Comparison of ENCODE assay signal across 24 cellular contexts in genomic region chrX:49116076-49116475, GRCh38. TPM values are rescaled to one million over a fixed set of nuclear protein-coding genes. Genes with fewer than 3 reads are reported as not detected.
DNase-seq lines count a peak whose midpoint lies in the region; ATAC-seq and TF ChIP-seq lines count a peak whose summit lies in the region.
"Had no signal": no experiment of that assay in that cellular context is flagged by ENCODE, and none has a peak within 500 bp of the region (broad histone marks: within the 10 kb centered on the region; RNA-seq: fewer than 3 reads in every experiment).

No MANE protein-coding gene starts in this region.

- no peak for ATAC-seq in CD4-positive, CD25-positive, alpha-beta regulatory T cell (ENCODE audit: low read depth in 2 of 2)
- ATAC-seq in activated T-helper 17 cell treated with anti-CD3 and anti-CD28 coated beads, Interleukin-2, amount 50 U/mL, for 72 hours (replicated peaks) = no peak
- no peak for ATAC-seq in natural killer cell
- ATAC-seq: CD8-positive, alpha-beta T cell; GM12878; GM23338 had no signal

- no peak overlapping the region for H3K27ac ChIP-seq in CD4-positive, CD25-positive, alpha-beta regulatory T cell (ENCODE audit: insufficient read depth, low read length, poor library complexity, severe bottlenecking)
- H3K27ac ChIP-seq in spleen = no peak overlapping the region
- H3K27ac ChIP-seq: BLaER1 had no signal

- no peak overlapping the region for H3K4me3 ChIP-seq in CD4-positive, CD25-positive, alpha-beta regulatory T cell (ENCODE audit: low read depth, low read length)
- no peak overlapping the region for H3K4me3 ChIP-seq in spleen
- H3K4me3 ChIP-seq: BLaER1, GM12878, GM23338, HAP-1 had no signal

- TF ChIP-seq CTCF in natural killer cell (IDR thresholded peaks at IDR 0.05) = no peak
- TF ChIP-seq CTCF in spleen (IDR thresholded peaks at IDR 0.05 in 8 of 11, conservative IDR thresholded peaks at IDR 0.05 in 3 of 11) = no peak

- no peaks in the 10 kb centered on the region for H3K9me3 ChIP-seq in CD4-positive, CD25-positive, alpha-beta regulatory T cell (ENCODE audit: control insufficient read depth in 2 of 2, low read length in 2 of 2)
- H3K9me3 ChIP-seq in spleen = no peaks in the 10 kb centered on the region
- H3K9me3 ChIP-seq: BLaER1, Caco-2, HAP-1 had no signal

- no peak overlapping the region for H3K4me3 Mint-ChIP-seq in activated CD4-positive, alpha-beta T cell treated with anti-CD3 and anti-CD28 coated beads, Interleukin-2, amount 10 ng/mL, durations not matched to agents 7 days and 5 days
- peak overlapping the region in 2 of 4 donors; percentile 70 to 92 for H3K4me3 Mint-ChIP-seq in CD4-positive, CD25-positive, alpha-beta regulatory T cell
- no peak overlapping the region for H3K4me3 Mint-ChIP-seq in activated T-helper 17 cell treated with anti-CD3 and anti-CD28 coated beads, Interleukin-2, amount 50 U/mL, for 72 hours
- peak overlapping the region; percentile 93 for H3K4me3 Mint-ChIP-seq in natural killer cell
- H3K4me3 Mint-ChIP-seq: GM23338 had no signal

- no peaks in the 10 kb centered on the region for H3K27me3 Mint-ChIP-seq in activated CD4-positive, alpha-beta T cell treated with anti-CD3 and anti-CD28 coated beads, Interleukin-2, amount 10 ng/mL, durations not matched to agents 7 days and 5 days
- H3K27me3 Mint-ChIP-seq in CD4-positive, CD25-positive, alpha-beta regulatory T cell = no peaks in the 10 kb centered on the region
- no peaks in the 10 kb centered on the region for H3K27me3 Mint-ChIP-seq in activated T-helper 17 cell treated with anti-CD3 and anti-CD28 coated beads, Interleukin-2, amount 50 U/mL, for 72 hours
- no peaks in the 10 kb centered on the region for H3K27me3 Mint-ChIP-seq in natural killer cell (ENCODE audit: low read depth in 2 of 2)

- H3K4me1 ChIP-seq in CD4-positive, CD25-positive, alpha-beta regulatory T cell (ENCODE audit: control insufficient read depth, insufficient read depth, low read length, poor library complexity, severe bottlenecking) = peaks cover 13% of the 10 kb centered on the region
- peaks cover 0 to 11% (median 0%) of the 10 kb centered on the region in 6 donors for H3K4me1 ChIP-seq in spleen
- H3K4me1 ChIP-seq: BLaER1, Caco-2, HAP-1 had no signal

- CTCF ChIA-PET in activated CD4-positive, alpha-beta T cell treated with anti-CD3 and anti-CD28 coated beads, Interleukin-2, amount 10 ng/mL, durations not matched to agents 7 days and 5 days (lab: Charles Lee) = interaction anchor here (1.6 kb wide), 1 partner anchor 10 kb away, joined by 8 read pairs; no protein-coding TSS in a partner anchor

- peaks cover 26% of the 10 kb centered on the region for H3K4me1 Mint-ChIP-seq in activated CD4-positive, alpha-beta T cell treated with anti-CD3 and anti-CD28 coated beads, Interleukin-2, amount 10 ng/mL, durations not matched to agents 7 days and 5 days
- H3K4me1 Mint-ChIP-seq in CD4-positive, CD25-positive, alpha-beta regulatory T cell = peaks cover 0 to 42% (median 9%) of the 10 kb centered on the region in 4 donors
- peaks cover 15% of the 10 kb centered on the region for H3K4me1 Mint-ChIP-seq in activated T-helper 17 cell treated with anti-CD3 and anti-CD28 coated beads, Interleukin-2, amount 50 U/mL, for 72 hours
- H3K4me1 Mint-ChIP-seq in natural killer cell = peaks cover 22 to 24% of the 10 kb centered on the region in 2 donors
- H3K4me1 Mint-ChIP-seq: GM23338 had no signal

- peak overlapping the region; percentile 96 for H3K27ac Mint-ChIP-seq in activated CD4-positive, alpha-beta T cell treated with anti-CD3 and anti-CD28 coated beads, Interleukin-2, amount 10 ng/mL, durations not matched to agents 7 days and 5 days
- peak overlapping the region in 2 of 3 donors; percentile 5 to 80 for H3K27ac Mint-ChIP-seq in CD4-positive, CD25-positive, alpha-beta regulatory T cell
- H3K27ac Mint-ChIP-seq in activated T-helper 17 cell treated with anti-CD3 and anti-CD28 coated beads, Interleukin-2, amount 50 U/mL, for 72 hours = peak overlapping the region; percentile 3
- peak overlapping the region; percentile 81 to 87 for H3K27ac Mint-ChIP-seq in natural killer cell
- H3K27ac Mint-ChIP-seq: GM23338 had no signal

- POLR2A ChIA-PET in activated CD4-positive, alpha-beta T cell treated with anti-CD3 and anti-CD28 coated beads, Interleukin-2, amount 10 ng/mL, durations not matched to agents 7 days and 5 days (lab: Charles Lee) = no interaction called here

- intact Hi-C loops in natural killer cell (cut with micrococcal nuclease) (no loop called here), spleen (cut with DNase I; ENCODE audit: low total_unique reads) (no loop called here)

- peaks cover 29% of the 10 kb centered on the region for H3K36me3 ChIP-seq in CD4-positive, CD25-positive, alpha-beta regulatory T cell (ENCODE audit: control insufficient read depth, insufficient read depth, low read length)
- peaks cover 0 to 99% (median 45%) of the 10 kb centered on the region in 6 donors for H3K36me3 ChIP-seq in spleen

- DNase-seq in activated CD4-positive, alpha-beta T cell treated with anti-CD3 and anti-CD28 coated beads, Interleukin-2, amount 10 ng/mL, durations not matched to agents 7 days and 5 days = no peak
- no peak for DNase-seq in activated CD4-positive, alpha-beta T cell treated with anti-CD3 and anti-CD28 coated beads, Interleukin-2, amount 50 U/mL, for 48 hours
- DNase-seq in CD4-positive, CD25-positive, alpha-beta regulatory T cell = no peak
- DNase-seq in natural killer cell = no peak
- no peak for DNase-seq in HCEC 1CT
- no peak for DNase-seq in spleen
- DNase-seq: Caco-2; CD8-positive, alpha-beta T cell; DMS79; EL; GDM1; KBM-7; NCI-H1105 treated with DMSO at 0.1 percent for 48 hours; NCI-H146; NCI-H1930; NCI-H2107; NCI-H524; NCI-H748 treated with DMSO at 0.1 percent for 48 hours; SIG-M5 had no signal

- H3K27me3 ChIP-seq in CD4-positive, CD25-positive, alpha-beta regulatory T cell (ENCODE audit: control insufficient read depth, insufficient read depth, low read length) = no peaks in the 10 kb centered on the region
- no peaks in the 10 kb centered on the region for H3K27me3 ChIP-seq in spleen (replicated peaks in 1 of 7)

- peaks cover 41% of the 10 kb centered on the region for H3K36me3 Mint-ChIP-seq in activated CD4-positive, alpha-beta T cell treated with anti-CD3 and anti-CD28 coated beads, Interleukin-2, amount 10 ng/mL, durations not matched to agents 7 days and 5 days (ENCODE audit: low read depth)
- peaks cover 19% of the 10 kb centered on the region for H3K36me3 Mint-ChIP-seq in CD4-positive, CD25-positive, alpha-beta regulatory T cell
- H3K36me3 Mint-ChIP-seq in activated T-helper 17 cell treated with anti-CD3 and anti-CD28 coated beads, Interleukin-2, amount 50 U/mL, for 72 hours (ENCODE audit: low read depth) = peaks cover 77% of the 10 kb centered on the region
- no peaks in the 10 kb centered on the region for H3K36me3 Mint-ChIP-seq in natural killer cell

- H3K9me3 Mint-ChIP-seq in activated CD4-positive, alpha-beta T cell treated with anti-CD3 and anti-CD28 coated beads, Interleukin-2, amount 10 ng/mL, durations not matched to agents 7 days and 5 days = no peaks in the 10 kb centered on the region
- H3K9me3 Mint-ChIP-seq in CD4-positive, CD25-positive, alpha-beta regulatory T cell = no peaks in the 10 kb centered on the region
- H3K9me3 Mint-ChIP-seq in activated T-helper 17 cell treated with anti-CD3 and anti-CD28 coated beads, Interleukin-2, amount 50 U/mL, for 72 hours = no peaks in the 10 kb centered on the region
- H3K9me3 Mint-ChIP-seq in natural killer cell = no peaks in the 10 kb centered on the region
- H3K9me3 Mint-ChIP-seq: CD8-positive, alpha-beta T cell; GM23338 had no signal

- TF ChIP-seq POLR2A in spleen (IDR thresholded peaks at IDR 0.05) = no peak

- 83 to 90% (median 88%) methylated on average over 7 to 8 of the region's 8 CpGs for WGBS in spleen, 5 donors

RNA-seq across cellular contexts. Expression of gene GPKOW, which starts 7.5 kb away (rescaled TPM):
- total RNA-seq in activated CD4-positive, alpha-beta T cell treated with anti-CD3 and anti-CD28 coated beads, Interleukin-2, amount 10 ng/mL, durations not matched to agents 7 days and 5 days = 10 to 100 TPM; 29.2 to 33.2 TPM
- total RNA-seq in CD4-positive, CD25-positive, alpha-beta regulatory T cell = 17.4 TPM
- 10 to 100 TPM; 34.9 to 43.0 (median 37.7) TPM for polyA plus RNA-seq in CD4-positive, CD25-positive, alpha-beta regulatory T cell
- 10 to 100 TPM; 17.3 to 18.1 TPM for total RNA-seq in activated T-helper 17 cell treated with anti-CD3 and anti-CD28 coated beads, Interleukin-2, amount 50 U/mL, for 72 hours
- 10 to 100 TPM; 22.4 to 26.0 (median 25.3) TPM for total RNA-seq in natural killer cell
- total RNA-seq in spleen = 10 to 100 TPM; 17.6 to 23.9 (median 19.2) TPM
- polyA plus RNA-seq in spleen = 10 to 100 TPM in 2 of 3 donors, 1 to 10 TPM in 1; 8.7 to 15.3 (median 11.6) TPM

RNA-seq across cellular contexts. Expression of gene WDR45, which starts 36.4 kb away (rescaled TPM):
- total RNA-seq in activated CD4-positive, alpha-beta T cell treated with anti-CD3 and anti-CD28 coated beads, Interleukin-2, amount 10 ng/mL, durations not matched to agents 7 days and 5 days = 10 to 100 TPM; 44.0 to 48.6 TPM
- total RNA-seq in CD4-positive, CD25-positive, alpha-beta regulatory T cell = 85.6 TPM
- 10 to 100 TPM; 62.8 to 72.1 (median 68.2) TPM for polyA plus RNA-seq in CD4-positive, CD25-positive, alpha-beta regulatory T cell
- total RNA-seq in activated T-helper 17 cell treated with anti-CD3 and anti-CD28 coated beads, Interleukin-2, amount 50 U/mL, for 72 hours = 10 to 100 TPM; 40.6 to 44.5 TPM
- total RNA-seq in natural killer cell (100 to 1,000 TPM; 116 to 142 (median 134) TPM), spleen (100 to 1,000 TPM in 1 of 7 donors, 10 to 100 TPM in 6; 59.3 to 123 (median 64.7) TPM)
- 100 to 1,000 TPM in 1 of 3 donors, 10 to 100 TPM in 2; 49.3 to 122 (median 95.4) TPM for polyA plus RNA-seq in spleen

RNA-seq across cellular contexts. Expression of gene PRAF2, which starts 42.3 kb away (rescaled TPM):
- total RNA-seq in activated CD4-positive, alpha-beta T cell treated with anti-CD3 and anti-CD28 coated beads, Interleukin-2, amount 10 ng/mL, durations not matched to agents 7 days and 5 days = 10 to 100 TPM; 24.7 to 27.1 TPM
- 20.4 TPM for total RNA-seq in CD4-positive, CD25-positive, alpha-beta regulatory T cell
- polyA plus RNA-seq in CD4-positive, CD25-positive, alpha-beta regulatory T cell = 10 to 100 TPM; 40.6 to 49.4 (median 44.0) TPM
- total RNA-seq in activated T-helper 17 cell treated with anti-CD3 and anti-CD28 coated beads, Interleukin-2, amount 50 U/mL, for 72 hours = 10 to 100 TPM; 14.3 to 21.7 TPM
- total RNA-seq in natural killer cell (10 to 100 TPM; 18.1 to 24.8 (median 19.9) TPM), spleen (10 to 100 TPM; 15.4 to 23.7 (median 18.9) TPM)
- polyA plus RNA-seq in spleen = 10 to 100 TPM; 15.9 to 17.9 (median 16.0) TPM

RNA-seq across cellular contexts. Expression of gene MAGIX, which starts 46.5 kb away (rescaled TPM):
- total RNA-seq in activated CD4-positive, alpha-beta T cell treated with anti-CD3 and anti-CD28 coated beads, Interleukin-2, amount 10 ng/mL, durations not matched to agents 7 days and 5 days = 1 to 10 TPM; 1.9 to 2.8 TPM
- 0.57 TPM for total RNA-seq in CD4-positive, CD25-positive, alpha-beta regulatory T cell
- polyA plus RNA-seq in CD4-positive, CD25-positive, alpha-beta regulatory T cell = 1 to 10 TPM in 1 of 4 donors, under 1 TPM in 3; 0.49 to 1.0 (median 0.62) TPM
- 1 to 10 TPM; 1.5 to 3.7 TPM for total RNA-seq in activated T-helper 17 cell treated with anti-CD3 and anti-CD28 coated beads, Interleukin-2, amount 50 U/mL, for 72 hours
- 1 to 10 TPM in 2 of 3 donors, under 1 TPM in 1; 1.00 to 1.7 (median 1.2) TPM for total RNA-seq in natural killer cell
- 1 to 10 TPM in 6 of 7 donors, under 1 TPM in 1; 0.89 to 4.3 (median 1.5) TPM for total RNA-seq in spleen
- 1 to 10 TPM in 2 of 3 donors, under 1 TPM in 1; 0.96 to 2.1 (median 1.3) TPM for polyA plus RNA-seq in spleen

RNA-seq across cellular contexts. Expression of gene PLP2, which starts 55.6 kb away (rescaled TPM):
- 100 to 1,000 TPM; 245 to 270 TPM for total RNA-seq in activated CD4-positive, alpha-beta T cell treated with anti-CD3 and anti-CD28 coated beads, Interleukin-2, amount 10 ng/mL, durations not matched to agents 7 days and 5 days
- 141 TPM for total RNA-seq in CD4-positive, CD25-positive, alpha-beta regulatory T cell
- polyA plus RNA-seq in CD4-positive, CD25-positive, alpha-beta regulatory T cell = 100 to 1,000 TPM; 222 to 354 (median 242) TPM
- total RNA-seq in activated T-helper 17 cell treated with anti-CD3 and anti-CD28 coated beads, Interleukin-2, amount 50 U/mL, for 72 hours = 100 to 1,000 TPM; 228 to 233 TPM
- total RNA-seq in natural killer cell = 10 to 100 TPM; 29.3 to 69.7 (median 34.8) TPM
- 100 to 1,000 TPM in 1 of 7 donors, 10 to 100 TPM in 6; 30.2 to 100 (median 52.6) TPM for total RNA-seq in spleen
- 10 to 100 TPM; 48.8 to 77.1 (median 57.4) TPM for polyA plus RNA-seq in spleen

Comparison
In these comparisons a context has a peak if more than half of its experiments do, and no peak if none do; other contexts are left out.
1. H3K27ac Mint-ChIP-seq: peak in every context shown above with its lines; median percentile 96 in activated CD4-positive, alpha-beta T cell treated with anti-CD3 and anti-CD28 coated beads, Interleukin-2, amount 10 ng/mL, durations not matched to agents 7 days and 5 days; 84 in natural killer cell; 42 in CD4-positive, CD25-positive, alpha-beta regulatory T cell; 3 in activated T-helper 17 cell treated with anti-CD3 and anti-CD28 coated beads, Interleukin-2, amount 50 U/mL, for 72 hours.